In the genomic region with DNA sequence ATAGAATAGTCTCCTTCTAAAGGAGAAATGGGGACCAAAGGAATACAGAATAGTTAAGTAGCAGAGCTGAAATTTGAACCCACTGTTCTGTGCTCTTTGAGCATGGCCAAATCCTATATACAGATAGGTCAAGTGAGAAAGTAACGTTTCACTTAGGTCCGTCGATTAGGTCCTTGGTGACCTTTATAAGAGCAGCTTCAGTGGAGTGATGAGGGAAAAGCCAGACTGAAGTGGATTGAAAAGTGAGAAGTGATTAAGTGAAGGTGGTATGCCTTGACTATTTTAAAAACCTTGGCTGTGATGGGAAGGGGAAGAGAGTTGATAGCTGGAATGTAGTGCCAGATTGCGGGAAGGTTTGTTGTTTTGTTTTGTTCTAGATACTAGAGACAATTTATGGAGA, we compare ENCODE assay signal across 17 cellular contexts. TPM values are rescaled to one million over a fixed set of nuclear protein-coding genes. Genes with fewer than 3 reads are reported as not detected.
DNase-seq lines count a peak whose midpoint lies in the region; ATAC-seq and TF ChIP-seq lines count a peak whose summit lies in the region.
"Had no signal": no experiment of that assay in that cellular context is flagged by ENCODE, and none has a peak within 500 bp of the region (broad histone marks: within the 10 kb centered on the region; RNA-seq: fewer than 3 reads in every experiment).

No MANE protein-coding gene starts in this region.

- peaks cover 0 to 30% (median 8%) of the 10 kb centered on the region in 9 donors for H3K4me1 ChIP-seq in heart right ventricle
- H3K4me1 ChIP-seq in psoas muscle, result peaks cover 45% of the 10 kb centered on the region

- peak overlapping the region in 5 of 10 donors; percentile 7 to 55 (median 38) for H3K27ac ChIP-seq in heart right ventricle
- peak overlapping the region; percentile 53 for H3K27ac ChIP-seq in psoas muscle

- no peak overlapping the region for H3K4me3 ChIP-seq in heart right ventricle
- H3K4me3 ChIP-seq in psoas muscle, result no peak overlapping the region
- H3K4me3 ChIP-seq: GM12878, GM23338 had no signal

- H3K36me3 ChIP-seq in heart right ventricle (peaks cover 0 to 100% (median 62%) of the 10 kb centered on the region in 9 donors), psoas muscle (ENCODE audit: insufficient read depth in 1 of 2, low read depth in 1 of 2) (peaks cover 18 to 100% of the 10 kb centered on the region in 2 donors)

- intact Hi-C loops in Right ventricle myocardium superior (cut with DNase I), result no loop called here
- intact Hi-C loops in cardiac septum (cut with DNase I), result no loop called here
- intact Hi-C loops in heart right ventricle (cut with DNase I), result no loop called here
- intact Hi-C loops in psoas muscle (cut with DNase I), result no loop called here

- H3K27me3 ChIP-seq in heart right ventricle (no peaks in the 10 kb centered on the region), psoas muscle (ENCODE audit: insufficient read depth in 3 of 3, low read length in 2 of 3) (no peaks in the 10 kb centered on the region)

- TF ChIP-seq CTCF in heart right ventricle (IDR thresholded peaks at IDR 0.05) (no peak), psoas muscle (IDR thresholded peaks at IDR 0.05) (no peak)

- H3K9me3 ChIP-seq in heart right ventricle, result no peaks in the 10 kb centered on the region
- no peaks in the 10 kb centered on the region for H3K9me3 ChIP-seq in psoas muscle

- ATAC-seq in Right ventricle myocardium superior (ENCODE audit: poor library complexity) (peak; percentile 72), heart right ventricle (peak in 5 of 8 donors; percentile 22 to 93 (median 49)), psoas muscle (peak in 1 of 4 donors; percentile 34), GM18519 (IDR thresholded peaks at IDR 0.05; ENCODE audit: low FRiP score, unreplicated experiment) (no peak)
- ATAC-seq: GM12878 had no signal

- no peak for DNase-seq in Right ventricle myocardium superior
- DNase-seq in cardiac septum (ENCODE audit: low spot score), result no peak
- no peak for DNase-seq in heart right ventricle
- DNase-seq in psoas muscle, result no peak
- no peak for DNase-seq in NCI-H774 (lab: John Stamatoyannopoulos, UW)
- no peak for DNase-seq in SW 1271 (lab: John Stamatoyannopoulos, UW)
- DNase-seq: C1 segment of cervical spinal cord; Calu3; CD4-positive, alpha-beta T cell; DMS79; H7; IMR-90 had no signal

- WGBS in heart right ventricle, 2 donors, result 47 to 49% methylated on average over 4 of the region's 4 CpGs
- WGBS in psoas muscle, 3 donors, result 30 to 48% (median 31%) methylated on average over 4 of the region's 4 CpGs

RNA-seq across cellular contexts. Expression of a gene that starts 10.6 kb away (rescaled TPM):
- total RNA-seq in Right ventricle myocardium superior (1.1 TPM), cardiac septum (7.4 TPM), heart right ventricle (10 to 100 TPM in 1 of 10 donors, 1 to 10 TPM in 9; 1.1 to 11.6 (median 4.8) TPM), psoas muscle (1 to 10 TPM; 1.9 to 9.8 (median 8.0) TPM)
- polyA plus RNA-seq in heart right ventricle (1 to 10 TPM in 1 of 2 donors, under 1 TPM in 1; 0.65 to 4.2 TPM), psoas muscle (10 to 100 TPM in 1 of 3 donors, 1 to 10 TPM in 2; 1.7 to 16.2 (median 6.4) TPM)
- total RNA-seq: G401, HT-29, IMR-90 had no signal

RNA-seq across cellular contexts. Expression of a gene that starts 19.9 kb away (rescaled TPM):
- 18.0 TPM for total RNA-seq in Right ventricle myocardium superior
- total RNA-seq in cardiac septum, result 51.2 TPM
- total RNA-seq in heart right ventricle, result 10 to 100 TPM; 17.5 to 94.6 (median 26.2) TPM
- polyA plus RNA-seq in heart right ventricle, result 10 to 100 TPM; 70.7 to 78.5 TPM
- total RNA-seq in psoas muscle, result 100 to 1,000 TPM in 1 of 4 donors, 10 to 100 TPM in 3; 43.7 to 163 (median 54.0) TPM
- 100 to 1,000 TPM in 1 of 3 donors, 10 to 100 TPM in 2; 34.7 to 153 (median 84.1) TPM for polyA plus RNA-seq in psoas muscle
